ENCODE assay signal across 11 cellular contexts in the genomic region with DNA sequence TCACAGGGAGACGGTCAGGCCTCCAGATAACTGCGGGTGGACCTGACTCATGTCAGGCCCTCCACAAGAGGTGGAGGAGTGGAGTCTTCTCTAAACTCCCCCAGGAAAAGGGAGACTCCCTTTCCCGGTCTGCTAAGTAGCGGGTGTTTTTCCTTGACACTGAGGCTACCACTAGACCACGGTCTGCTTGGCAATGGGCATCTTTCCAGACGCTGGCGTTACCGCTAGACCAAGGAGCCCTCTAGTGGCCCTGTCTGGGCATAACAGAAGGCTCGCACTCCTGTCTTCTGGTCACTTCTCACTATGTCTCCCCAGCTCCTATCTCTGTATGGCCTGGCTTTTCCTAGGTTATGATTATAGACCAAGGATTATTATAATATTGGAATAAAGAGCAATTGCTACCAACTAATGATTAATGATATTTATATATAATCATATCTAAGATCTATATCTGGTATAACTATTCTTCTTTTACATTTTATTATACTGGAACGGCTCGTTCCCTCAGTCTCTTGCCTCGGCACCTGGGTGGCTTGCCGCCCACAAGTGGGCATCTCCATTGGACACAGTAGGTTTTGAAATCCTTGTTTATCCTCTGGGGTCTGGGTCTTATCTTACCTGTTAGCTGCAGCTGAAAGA. TPM values are rescaled to one million over a fixed set of nuclear protein-coding genes. Genes with fewer than 3 reads are reported as not detected.
DNase-seq lines count a peak whose midpoint lies in the region; ATAC-seq and TF ChIP-seq lines count a peak whose summit lies in the region.
"Not testable (repeated sequence)": the region's sequence is repeated elsewhere in the genome, so short reads cannot be mapped to it uniquely, and the experiment has no call there.
"Had no signal": no experiment of that assay in that cellular context is flagged by ENCODE, and none has a peak within 500 bp of the region (broad histone marks: within the 10 kb centered on the region; RNA-seq: fewer than 3 reads in every experiment).

No MANE protein-coding gene starts in this region.

- H3K27ac Mint-ChIP-seq in activated CD4-positive, alpha-beta T cell treated with anti-CD3 and anti-CD28 coated beads for 36 hours; osteocyte (ENCODE audit: unreplicated experiment): not testable (repeated sequence)

- DNase-seq in DMS53 (lab: John Stamatoyannopoulos, UW) (peak; percentile 61), NCI-H774 (lab: John Stamatoyannopoulos, UW) (peak; percentile 4), brain microvascular endothelial cell (peak; percentile 75), left cardiac atrium (peak; percentile 62), testis (peak; percentile 81)
- peak; percentile 57 for DNase-seq in activated CD4-positive, alpha-beta T cell treated with anti-CD3 and anti-CD28 coated beads for 36 hours
- DNase-seq in osteocyte (ENCODE audit: extremely low spot score, unreplicated experiment): not testable (repeated sequence)

- TF ChIP-seq RAD21 in Ishikawa (IDR thresholded peaks at IDR 0.05; ENCODE audit: low read depth): peak; percentile 47; the same call in 1 of the 2 replicates

- H3K36me3 Mint-ChIP-seq in activated CD4-positive, alpha-beta T cell treated with anti-CD3 and anti-CD28 coated beads for 36 hours (ENCODE audit: low read depth); osteocyte (ENCODE audit: unreplicated experiment): not testable (repeated sequence)

- in situ Hi-C loops in brain microvascular endothelial cell (cut with HindIII; ENCODE audit: low pct_ligation_motif_present, low sequenced_read_pairs): not testable (repeated sequence)

- POLR2A ChIA-PET in activated CD4-positive, alpha-beta T cell treated with anti-CD3 and anti-CD28 coated beads for 36 hours (lab: Charles Lee): not testable (repeated sequence)

- TF ChIP-seq EP300 in Ishikawa (IDR thresholded peaks at IDR 0.05; ENCODE audit: borderline replicate concordance): not testable (repeated sequence)

- H3K4me3 Mint-ChIP-seq in activated CD4-positive, alpha-beta T cell treated with anti-CD3 and anti-CD28 coated beads for 36 hours; osteocyte (ENCODE audit: unreplicated experiment): not testable (repeated sequence)

- whole genome bisulfite sequencing in testis, 2 donors: 52 to 56% methylated on average over 13 of the region's 13 CpGs

- not testable (repeated sequence) for H3K9me3 Mint-ChIP-seq in activated CD4-positive, alpha-beta T cell treated with anti-CD3 and anti-CD28 coated beads for 36 hours (ENCODE audit: low read depth)
- H3K9me3 Mint-ChIP-seq in osteocyte (ENCODE audit: unreplicated experiment): peaks cover 29% of the 10 kb centered on the region

- not testable (repeated sequence) for H3K4me1 ChIP-seq in testis

- TF ChIP-seq CTCF in brain microvascular endothelial cell (IDR thresholded peaks at IDR 0.05; ENCODE audit: low read depth, low read length, missing control alignments) (peak; percentile 58), osteocyte (IDR thresholded peaks at IDR 0.05) (peak; percentile 40), testis (IDR thresholded peaks at IDR 0.05) (peak in 1 of 3 experiments; percentile 23)

- not testable (repeated sequence) for H3K27me3 ChIP-seq in brain microvascular endothelial cell (replicated peaks); testis

- not testable (repeated sequence) for TF ChIP-seq POLR2A in testis (IDR thresholded peaks at IDR 0.05)

- peaks cover 21% of the 10 kb centered on the region for H3K27me3 Mint-ChIP-seq in activated CD4-positive, alpha-beta T cell treated with anti-CD3 and anti-CD28 coated beads for 36 hours
- H3K27me3 Mint-ChIP-seq in osteocyte (ENCODE audit: unreplicated experiment): not testable (repeated sequence)

- not testable (repeated sequence) for H3K36me3 ChIP-seq in brain microvascular endothelial cell (replicated peaks); testis (ENCODE audit: low read depth, missing control alignments)

- intact Hi-C loops in activated CD4-positive, alpha-beta T cell treated with anti-CD3 and anti-CD28 coated beads for 36 hours (cut with DNase I, micrococcal nuclease): loop anchor here in 1 of 2 experiments (5.0 kb wide), 1 partner anchor 156 kb away; no protein-coding TSS in a partner anchor
- intact Hi-C loops in left cardiac atrium (cut with DNase I); testis (cut with DNase I; ENCODE audit: low total_unique reads): not testable (repeated sequence)

- ATAC-seq in activated CD4-positive, alpha-beta T cell treated with anti-CD3 and anti-CD28 coated beads for 36 hours; left cardiac atrium: not testable (repeated sequence)

- not testable (repeated sequence) for H3K4me1 Mint-ChIP-seq in activated CD4-positive, alpha-beta T cell treated with anti-CD3 and anti-CD28 coated beads for 36 hours; osteocyte (ENCODE audit: unreplicated experiment)

- CTCF ChIA-PET in activated CD4-positive, alpha-beta T cell treated with anti-CD3 and anti-CD28 coated beads for 36 hours (lab: Charles Lee): not testable (repeated sequence)

- H3K4me3 ChIP-seq in brain microvascular endothelial cell (ENCODE audit: low read depth, low read length); testis: not testable (repeated sequence)

- not testable (repeated sequence) for H3K27ac ChIP-seq in brain microvascular endothelial cell, testis

- H3K9me3 ChIP-seq in testis: not testable (repeated sequence)

TF ChIP-seq in Ishikawa, 13 proteins besides CTCF, POLR2A, EP300 and RAD21:
- TF ChIP-seq NFIC (IDR thresholded peaks at IDR 0.05): peak; percentile 46; the same call in 1 of the 2 replicates

RNA-seq across cellular contexts. Expression of a gene that starts 5.3 kb away (rescaled TPM):
- total RNA-seq in activated CD4-positive, alpha-beta T cell treated with anti-CD3 and anti-CD28 coated beads for 36 hours: not detected
- total RNA-seq in left cardiac atrium (not detected), osteocyte (not detected in 2 replicates), testis (not detected)
- polyA plus RNA-seq in testis (ENCODE audit: insufficient read depth, low read depth, low replicate concordance): not detected
- total RNA-seq: activated B cell treated with CpG ODN at 0.5 μM for 24 hours, cardiac septum, skeletal muscle tissue had no signal
